ENCODE assay signal across 23 cellular contexts in genomic region chr3:133273346-133273745, GRCh38.
"Had no signal": no experiment of that assay in that cellular context is flagged by ENCODE, and none has a peak within 500 bp of the region (broad histone marks: within the 10 kb centered on the region; RNA-seq: fewer than 3 reads in every experiment).

No MANE protein-coding gene starts in this region.

- H3K27me3 ChIP-seq: brain microvascular endothelial cell, dorsolateral prefrontal cortex had no signal

- H3K27ac ChIP-seq: brain microvascular endothelial cell, coronary artery, dorsolateral prefrontal cortex, WERI-Rb-1 had no signal

- H3K36me3 ChIP-seq: brain microvascular endothelial cell, WERI-Rb-1 had no signal

- H3K4me3 ChIP-seq: coronary artery, dorsolateral prefrontal cortex had no signal

- ATAC-seq: activated CD4-positive, CD25-positive, alpha-beta regulatory T cell treated with anti-CD3 and anti-CD28 coated beads, Interleukin-2, amount 50 U/mL, for 24 hours; activated CD8-positive, alpha-beta T cell treated with anti-CD3 and anti-CD28 coated beads for 36 hours; activated T-cell treated with anti-CD3 and anti-CD28 coated beads, Interleukin-2, amount 50 U/mL, for 4 hours; esophagus mucosa had no signal

- DNase-seq: activated B cell treated with CpG ODN at 0.5 μM for 24 hours; activated CD8-positive, alpha-beta memory T cell treated with anti-CD3 and anti-CD28 coated beads for 24 hours; activated CD8-positive, alpha-beta T cell treated with anti-CD3 and anti-CD28 coated beads for 36 hours; activated effector memory CD4-positive, alpha-beta T cell treated with anti-CD3 and anti-CD28 coated beads, Interleukin-2, amount 50 U/mL, for 16 hours; activated naive CD4-positive, alpha-beta T cell treated with anti-CD3 and anti-CD28 coated beads, Interleukin-2, amount 50 U/mL, for 16 hours; activated T-cell treated with anti-CD3 and anti-CD28 coated beads, Interleukin-2, amount 50 U/mL, for 4 hours; amniotic stem cell; anterior cingulate cortex; brain microvascular endothelial cell; dorsolateral prefrontal cortex; effector memory CD4-positive, alpha-beta T cell; endodermal cell; foreskin fibroblast; hippocampal formation; T1000; WERI-Rb-1 had no signal

- H3K9me3 Mint-ChIP-seq: activated B cell treated with CpG ODN at 0.5 μM for 24 hours; activated CD8-positive, alpha-beta T cell treated with anti-CD3 and anti-CD28 coated beads for 36 hours; activated T-cell treated with anti-CD3 and anti-CD28 coated beads, Interleukin-2, amount 50 U/mL, for 4 hours; activated T-helper 2 cell treated with anti-CD3 and anti-CD28 coated beads, Interferon-gamma antibody, Interleukin-2, Interleukin-4, amounts not matched to agents 10 μg/mL and 5 μg/mL and 100 μg/mL, durations not matched to agents 14 hours and 24 hours and 36 hours; central memory CD8-positive, alpha-beta T cell; dendritic cell treated with granulocyte-macrophage colony-stimulating factor and Interleukin-4, amounts not matched to agents 40 ng/mL and 50 ng/mL, for 4 days; endodermal cell had no signal

- H3K27ac Mint-ChIP-seq: activated B cell treated with CpG ODN at 0.5 μM for 24 hours; activated CD8-positive, alpha-beta T cell treated with anti-CD3 and anti-CD28 coated beads for 36 hours; activated naive CD8-positive, alpha-beta T cell; activated T-helper 2 cell treated with anti-CD3 and anti-CD28 coated beads, Interferon-gamma antibody, Interleukin-2, Interleukin-4, amounts not matched to agents 10 μg/mL and 5 μg/mL and 100 μg/mL, durations not matched to agents 14 hours and 24 hours and 36 hours; dendritic cell treated with granulocyte-macrophage colony-stimulating factor and Interleukin-4, amounts not matched to agents 40 ng/mL and 50 ng/mL, for 4 days; endodermal cell had no signal

- H3K36me3 Mint-ChIP-seq: activated naive CD8-positive, alpha-beta T cell had no signal

- H3K4me3 Mint-ChIP-seq: activated B cell treated with CpG ODN at 0.5 μM for 24 hours; activated CD8-positive, alpha-beta T cell treated with anti-CD3 and anti-CD28 coated beads for 36 hours; activated naive CD8-positive, alpha-beta T cell; activated T-cell treated with anti-CD3 and anti-CD28 coated beads, Interleukin-2, amount 50 U/mL, for 4 hours; central memory CD8-positive, alpha-beta T cell; dendritic cell treated with granulocyte-macrophage colony-stimulating factor and Interleukin-4, amounts not matched to agents 40 ng/mL and 50 ng/mL, for 4 days; endodermal cell had no signal

- H3K4me1 Mint-ChIP-seq: central memory CD8-positive, alpha-beta T cell had no signal
